ENCODE assay signal across 8 cellular contexts in the genomic region with DNA sequence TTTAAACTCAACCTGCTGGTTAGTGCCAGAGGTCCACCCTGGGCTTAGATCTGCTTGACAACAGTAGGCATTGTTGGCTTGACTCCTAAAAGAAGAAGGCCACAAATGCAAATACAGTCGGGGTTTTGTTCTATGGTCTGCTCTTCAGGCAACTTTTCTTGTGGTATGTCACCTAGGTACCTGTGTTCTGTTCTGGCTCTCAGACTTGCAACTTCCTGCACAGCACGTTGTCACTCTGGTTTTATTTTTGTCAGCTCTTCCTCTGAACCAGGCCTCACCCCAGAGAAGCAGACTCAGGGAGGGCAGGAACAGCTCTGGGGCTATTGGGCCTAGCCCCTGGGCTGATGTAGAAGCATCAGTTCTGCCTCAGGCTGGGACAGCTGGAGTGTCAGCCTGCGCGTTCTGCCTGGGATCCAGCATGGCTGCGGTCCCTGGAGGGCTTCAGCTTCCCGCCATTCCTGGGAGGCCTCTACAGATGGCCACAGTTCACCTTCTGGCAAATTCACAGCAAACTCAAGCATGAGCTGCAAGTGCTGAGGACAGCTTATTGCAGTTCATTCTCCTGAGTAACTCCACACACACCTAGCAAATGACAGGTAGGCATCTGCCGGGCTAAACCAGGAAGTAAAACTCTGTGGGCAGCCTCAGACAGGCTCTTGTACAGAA.
DNase-seq lines count a peak whose midpoint lies in the region; ATAC-seq lines count a peak whose summit lies in the region.

No MANE protein-coding gene starts in this region.

- H3K27me3 Mint-ChIP-seq in effector memory CD8-positive, alpha-beta T cell = no peaks in the 10 kb centered on the region
- H3K27me3 Mint-ChIP-seq in stimulated activated naive CD8-positive, alpha-beta T cell treated with anti-CD3 and anti-CD28 coated beads, Interleukin-15, amount 100 ng/mL, for 72 hours = no peaks in the 10 kb centered on the region

- ATAC-seq in HG02870 (IDR thresholded peaks at IDR 0.05; ENCODE audit: unreplicated experiment) = peak; percentile 53
- peak; percentile 77 for ATAC-seq in effector memory CD8-positive, alpha-beta T cell (replicated peaks)
- peak; percentile 75 for ATAC-seq in stimulated activated naive CD8-positive, alpha-beta T cell treated with anti-CD3 and anti-CD28 coated beads, Interleukin-15, amount 100 ng/mL, for 72 hours

- H3K9me3 Mint-ChIP-seq in effector memory CD8-positive, alpha-beta T cell = no peaks in the 10 kb centered on the region
- H3K9me3 Mint-ChIP-seq in stimulated activated naive CD8-positive, alpha-beta T cell treated with anti-CD3 and anti-CD28 coated beads, Interleukin-15, amount 100 ng/mL, for 72 hours = no peaks in the 10 kb centered on the region

- peak overlapping the region; percentile 95 to 99 for H3K27ac Mint-ChIP-seq in effector memory CD8-positive, alpha-beta T cell
- peak overlapping the region; percentile 96 to 97 for H3K27ac Mint-ChIP-seq in stimulated activated naive CD8-positive, alpha-beta T cell treated with anti-CD3 and anti-CD28 coated beads, Interleukin-15, amount 100 ng/mL, for 72 hours

- H3K4me1 Mint-ChIP-seq in effector memory CD8-positive, alpha-beta T cell (ENCODE audit: low read depth in 2 of 2) = peaks cover 74 to 77% of the 10 kb centered on the region in 2 donors
- H3K4me1 Mint-ChIP-seq in stimulated activated naive CD8-positive, alpha-beta T cell treated with anti-CD3 and anti-CD28 coated beads, Interleukin-15, amount 100 ng/mL, for 72 hours = peaks cover 83% of the 10 kb centered on the region

- H3K4me3 Mint-ChIP-seq in effector memory CD8-positive, alpha-beta T cell = peak overlapping the region; percentile 58 to 66
- peak overlapping the region; percentile 60 to 71 for H3K4me3 Mint-ChIP-seq in stimulated activated naive CD8-positive, alpha-beta T cell treated with anti-CD3 and anti-CD28 coated beads, Interleukin-15, amount 100 ng/mL, for 72 hours

- DNase-seq in DMS153 (lab: John Stamatoyannopoulos, UW) = peak; percentile 34
- no peak for DNase-seq in DMS153 treated with DMSO at 0.1 percent for 48 hours (lab: John Stamatoyannopoulos, UW; ENCODE audit: unreplicated experiment)
- peak; percentile 26 for DNase-seq in T follicular helper cell (ENCODE audit: low read depth)
- peak; percentile 58 to 65 (median 58) for DNase-seq in effector memory CD8-positive, alpha-beta T cell
- DNase-seq in stimulated activated naive CD8-positive, alpha-beta T cell treated with anti-CD3 and anti-CD28 coated beads, Interleukin-15, amount 100 ng/mL, for 72 hours = peak in 1 of 2 donors; percentile 60
- no peak for DNase-seq in LoVo (ENCODE audit: low spot score)
- no peak for DNase-seq in GM03348 (ENCODE audit: low spot score)

- H3K36me3 Mint-ChIP-seq in effector memory CD8-positive, alpha-beta T cell (ENCODE audit: insufficient read depth) = peaks cover 15% of the 10 kb centered on the region

Comparison
In these comparisons a context has a peak if more than half of its experiments do, and no peak if none do; other contexts are left out.
1. DNase-seq: peak in DMS153 (single experiment), T follicular helper cell (single experiment) and effector memory CD8-positive, alpha-beta T cell (3 of 3); none in DMS153 treated with DMSO at 0.1 percent for 48 hours (single experiment), LoVo (single experiment) and GM03348 (single experiment).
2. Peak in every context shown above with its lines, with median percentiles within 50 percentile points of each other: ATAC-seq.